ENCODE assay signal across 1 cellular context in the genomic region with DNA sequence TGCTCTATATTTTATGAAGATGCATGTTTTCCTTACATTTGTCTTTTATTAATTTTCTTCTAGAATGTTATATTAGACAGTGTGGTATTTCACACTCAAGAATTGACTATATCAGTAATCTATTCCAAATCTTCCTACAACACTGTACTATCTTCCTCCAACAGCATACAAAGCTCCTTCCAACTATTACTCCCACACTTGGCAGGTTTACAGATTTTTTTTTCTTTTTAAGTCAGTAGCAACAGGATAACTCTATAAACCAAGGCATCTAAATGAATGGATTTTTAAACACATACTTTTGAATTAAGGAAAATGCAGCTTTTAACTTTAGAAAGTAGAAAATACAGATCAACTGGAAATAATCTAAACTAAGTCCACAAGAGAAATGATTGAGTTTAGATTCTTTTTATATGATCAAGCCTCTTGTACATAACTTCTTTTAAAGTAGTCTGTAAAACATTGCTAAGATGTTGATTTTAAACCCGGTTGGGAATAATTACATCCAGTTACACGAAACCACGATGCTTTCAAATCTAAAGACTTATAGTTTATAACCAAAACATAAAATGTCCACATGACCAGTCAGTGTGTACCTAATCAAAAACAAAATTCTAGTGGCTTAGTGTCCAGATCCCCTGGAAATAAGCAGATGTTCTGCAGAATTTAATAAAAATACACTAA.
TF ChIP-seq lines count a peak whose summit lies in the region.

No MANE protein-coding gene starts in this region.

TF ChIP-seq in GM23338, 12 proteins besides CTCF, POLR2A, EP300 and RAD21 (continued from another document):
- TF ChIP-seq, protein P1, sequence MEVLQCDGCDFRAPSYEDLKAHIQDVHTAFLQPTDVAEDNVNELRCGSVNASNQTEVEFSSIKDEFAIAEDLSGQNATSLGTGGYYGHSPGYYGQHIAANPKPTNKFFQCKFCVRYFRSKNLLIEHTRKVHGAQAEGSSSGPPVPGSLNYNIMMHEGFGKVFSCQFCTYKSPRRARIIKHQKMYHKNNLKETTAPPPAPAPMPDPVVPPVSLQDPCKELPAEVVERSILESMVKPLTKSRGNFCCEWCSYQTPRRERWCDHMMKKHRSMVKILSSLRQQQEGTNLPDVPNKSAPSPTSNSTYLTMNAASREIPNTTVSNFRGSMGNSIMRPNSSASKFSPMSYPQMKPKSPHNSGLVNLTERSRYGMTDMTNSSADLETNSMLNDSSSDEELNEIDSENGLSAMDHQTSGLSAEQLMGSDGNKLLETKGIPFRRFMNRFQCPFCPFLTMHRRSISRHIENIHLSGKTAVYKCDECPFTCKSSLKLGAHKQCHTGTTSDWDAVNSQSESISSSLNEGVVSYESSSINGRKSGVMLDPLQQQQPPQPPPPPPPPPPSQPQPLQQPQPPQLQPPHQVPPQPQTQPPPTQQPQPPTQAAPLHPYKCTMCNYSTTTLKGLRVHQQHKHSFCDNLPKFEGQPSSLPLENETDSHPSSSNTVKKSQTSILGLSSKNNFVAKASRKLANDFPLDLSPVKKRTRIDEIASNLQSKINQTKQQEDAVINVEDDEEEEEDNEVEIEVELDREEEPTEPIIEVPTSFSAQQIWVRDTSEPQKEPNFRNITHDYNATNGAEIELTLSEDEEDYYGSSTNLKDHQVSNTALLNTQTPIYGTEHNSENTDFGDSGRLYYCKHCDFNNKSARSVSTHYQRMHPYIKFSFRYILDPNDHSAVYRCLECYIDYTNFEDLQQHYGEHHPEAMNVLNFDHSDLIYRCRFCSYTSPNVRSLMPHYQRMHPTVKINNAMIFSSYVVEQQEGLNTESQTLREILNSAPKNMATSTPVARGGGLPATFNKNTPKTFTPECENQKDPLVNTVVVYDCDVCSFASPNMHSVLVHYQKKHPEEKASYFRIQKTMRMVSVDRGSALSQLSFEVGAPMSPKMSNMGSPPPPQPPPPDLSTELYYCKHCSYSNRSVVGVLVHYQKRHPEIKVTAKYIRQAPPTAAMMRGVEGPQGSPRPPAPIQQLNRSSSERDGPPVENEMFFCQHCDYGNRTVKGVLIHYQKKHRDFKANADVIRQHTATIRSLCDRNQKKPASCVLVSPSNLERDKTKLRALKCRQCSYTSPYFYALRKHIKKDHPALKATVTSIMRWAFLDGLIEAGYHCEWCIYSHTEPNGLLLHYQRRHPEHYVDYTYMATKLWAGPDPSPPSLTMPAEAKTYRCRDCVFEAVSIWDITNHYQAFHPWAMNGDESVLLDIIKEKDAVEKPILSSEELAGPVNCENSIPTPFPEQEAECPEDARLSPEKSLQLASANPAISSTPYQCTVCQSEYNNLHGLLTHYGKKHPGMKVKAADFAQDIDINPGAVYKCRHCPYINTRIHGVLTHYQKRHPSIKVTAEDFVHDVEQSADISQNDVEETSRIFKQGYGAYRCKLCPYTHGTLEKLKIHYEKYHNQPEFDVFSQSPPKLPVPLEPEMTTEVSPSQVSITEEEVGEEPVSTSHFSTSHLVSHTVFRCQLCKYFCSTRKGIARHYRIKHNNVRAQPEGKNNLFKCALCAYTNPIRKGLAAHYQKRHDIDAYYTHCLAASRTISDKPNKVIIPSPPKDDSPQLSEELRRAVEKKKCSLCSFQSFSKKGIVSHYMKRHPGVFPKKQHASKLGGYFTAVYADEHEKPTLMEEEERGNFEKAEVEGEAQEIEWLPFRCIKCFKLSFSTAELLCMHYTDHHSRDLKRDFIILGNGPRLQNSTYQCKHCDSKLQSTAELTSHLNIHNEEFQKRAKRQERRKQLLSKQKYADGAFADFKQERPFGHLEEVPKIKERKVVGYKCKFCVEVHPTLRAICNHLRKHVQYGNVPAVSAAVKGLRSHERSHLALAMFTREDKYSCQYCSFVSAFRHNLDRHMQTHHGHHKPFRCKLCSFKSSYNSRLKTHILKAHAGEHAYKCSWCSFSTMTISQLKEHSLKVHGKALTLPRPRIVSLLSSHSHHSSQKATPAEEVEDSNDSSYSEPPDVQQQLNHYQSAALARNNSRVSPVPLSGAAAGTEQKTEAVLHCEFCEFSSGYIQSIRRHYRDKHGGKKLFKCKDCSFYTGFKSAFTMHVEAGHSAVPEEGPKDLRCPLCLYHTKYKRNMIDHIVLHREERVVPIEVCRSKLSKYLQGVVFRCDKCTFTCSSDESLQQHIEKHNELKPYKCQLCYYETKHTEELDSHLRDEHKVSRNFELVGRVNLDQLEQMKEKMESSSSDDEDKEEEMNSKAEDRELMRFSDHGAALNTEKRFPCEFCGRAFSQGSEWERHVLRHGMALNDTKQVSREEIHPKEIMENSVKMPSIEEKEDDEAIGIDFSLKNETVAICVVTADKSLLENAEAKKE (CRISPR knock-in tag; IDR thresholded peaks at IDR 0.05): no peak
- TF ChIP-seq, protein P2, sequence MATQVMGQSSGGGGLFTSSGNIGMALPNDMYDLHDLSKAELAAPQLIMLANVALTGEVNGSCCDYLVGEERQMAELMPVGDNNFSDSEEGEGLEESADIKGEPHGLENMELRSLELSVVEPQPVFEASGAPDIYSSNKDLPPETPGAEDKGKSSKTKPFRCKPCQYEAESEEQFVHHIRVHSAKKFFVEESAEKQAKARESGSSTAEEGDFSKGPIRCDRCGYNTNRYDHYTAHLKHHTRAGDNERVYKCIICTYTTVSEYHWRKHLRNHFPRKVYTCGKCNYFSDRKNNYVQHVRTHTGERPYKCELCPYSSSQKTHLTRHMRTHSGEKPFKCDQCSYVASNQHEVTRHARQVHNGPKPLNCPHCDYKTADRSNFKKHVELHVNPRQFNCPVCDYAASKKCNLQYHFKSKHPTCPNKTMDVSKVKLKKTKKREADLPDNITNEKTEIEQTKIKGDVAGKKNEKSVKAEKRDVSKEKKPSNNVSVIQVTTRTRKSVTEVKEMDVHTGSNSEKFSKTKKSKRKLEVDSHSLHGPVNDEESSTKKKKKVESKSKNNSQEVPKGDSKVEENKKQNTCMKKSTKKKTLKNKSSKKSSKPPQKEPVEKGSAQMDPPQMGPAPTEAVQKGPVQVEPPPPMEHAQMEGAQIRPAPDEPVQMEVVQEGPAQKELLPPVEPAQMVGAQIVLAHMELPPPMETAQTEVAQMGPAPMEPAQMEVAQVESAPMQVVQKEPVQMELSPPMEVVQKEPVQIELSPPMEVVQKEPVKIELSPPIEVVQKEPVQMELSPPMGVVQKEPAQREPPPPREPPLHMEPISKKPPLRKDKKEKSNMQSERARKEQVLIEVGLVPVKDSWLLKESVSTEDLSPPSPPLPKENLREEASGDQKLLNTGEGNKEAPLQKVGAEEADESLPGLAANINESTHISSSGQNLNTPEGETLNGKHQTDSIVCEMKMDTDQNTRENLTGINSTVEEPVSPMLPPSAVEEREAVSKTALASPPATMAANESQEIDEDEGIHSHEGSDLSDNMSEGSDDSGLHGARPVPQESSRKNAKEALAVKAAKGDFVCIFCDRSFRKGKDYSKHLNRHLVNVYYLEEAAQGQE (IDR thresholded peaks at IDR 0.05; ENCODE audit: unreplicated experiment): no peak
- TF ChIP-seq EZH2 (IDR thresholded peaks at IDR 0.05; ENCODE audit: low read depth, unreplicated experiment): no peak
- no peak for TF ChIP-seq NANOG (IDR thresholded peaks at IDR 0.05; ENCODE audit: borderline replicate concordance)
- TF ChIP-seq ZNF114 (CRISPR knock-in tag; IDR thresholded peaks at IDR 0.05): no peak
- TF ChIP-seq STAT1 (IDR thresholded peaks at IDR 0.05; ENCODE audit: unreplicated experiment): no peak
